In the genomic region with DNA sequence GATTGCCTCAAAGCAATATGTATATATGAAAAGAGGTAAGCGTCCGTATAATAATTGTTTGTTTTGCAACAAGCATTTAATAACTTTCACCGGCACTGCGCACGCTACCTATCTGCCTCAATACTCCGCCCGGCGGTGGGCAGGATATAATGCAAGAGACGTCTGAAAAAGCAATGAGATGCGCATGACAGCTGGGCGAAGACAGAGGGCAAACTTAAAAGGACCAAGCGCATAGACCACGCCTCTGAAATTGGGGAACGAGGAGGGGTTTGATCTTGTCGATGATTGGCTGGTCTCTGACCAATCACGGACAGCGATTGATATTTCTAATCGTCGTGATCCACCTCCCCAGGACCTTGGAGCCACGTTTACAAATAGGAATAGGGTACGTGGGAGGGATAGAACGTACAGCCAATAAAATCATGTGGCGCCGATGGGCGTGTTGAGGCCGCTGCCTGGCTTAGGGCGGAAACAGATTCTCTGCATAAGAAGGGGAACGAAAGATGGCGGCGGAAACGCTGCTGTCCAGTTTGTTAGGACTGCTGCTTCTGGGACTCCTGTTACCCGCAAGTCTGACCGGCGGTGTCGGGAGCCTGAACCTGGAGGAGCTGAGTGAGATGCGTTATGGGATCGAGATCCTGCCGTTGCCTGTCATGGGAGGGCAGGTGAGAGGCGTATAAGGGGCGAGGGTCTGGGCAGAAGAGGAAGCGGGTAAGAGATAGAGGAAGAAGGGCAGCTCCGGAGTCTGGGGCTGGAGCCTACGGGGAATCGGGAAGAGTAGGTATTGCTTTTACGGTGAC, we compare ENCODE assay signal across 8 cellular contexts. TPM values are rescaled to one million over a fixed set of nuclear protein-coding genes. Genes with fewer than 3 reads are reported as not detected.
DNase-seq lines count a peak whose midpoint lies in the region; ATAC-seq, FAIRE-seq and TF ChIP-seq lines count a peak whose summit lies in the region.

OS9 (plus strand) TSS at position 474 of the 800 bp plus-strand sequence; CDS start at position 504, 30 bp downstream.

- H3K27me3 ChIP-seq in pancreas (no peaks in the 10 kb centered on the region), tibial nerve (no peaks in the 10 kb centered on the region)

- peaks cover 0 to 4% (median 4%) of the 10 kb centered on the region in 3 donors for H3K4me1 ChIP-seq in pancreas
- H3K4me1 ChIP-seq in tibial nerve, result peaks cover 0 to 19% (median 11%) of the 10 kb centered on the region in 4 donors

- TF ChIP-seq POLR2A in tibial nerve (IDR thresholded peaks at IDR 0.05), result peak; percentile 73 to 80

- intact Hi-C loops in Right ventricle myocardium superior (cut with DNase I) (no loop called here), pancreas (cut with DNase I) (no loop called here)

- FAIRE-seq in pancreas (lab: Jason Lieb, UNC), result peak; percentile 99

- peak; percentile 29 to 93 for TF ChIP-seq EP300 in tibial nerve (IDR thresholded peaks at IDR 0.05)

- H3K4me3 ChIP-seq in GM12865 (ENCODE audit: low read depth, low read length) (peak within 1 kb of the TSS; percentile 63), pancreas (peak within 1 kb of the TSS; percentile 65 to 90 (median 70)), tibial nerve (peak within 1 kb of the TSS; percentile 60 to 96 (median 84))

- ATAC-seq in HG02642 (IDR thresholded peaks at IDR 0.05; ENCODE audit: poor library complexity, unreplicated experiment) (peak; percentile 97), Right ventricle myocardium superior (ENCODE audit: poor library complexity) (peak; percentile 98), pancreas (peak; percentile 96 to 98 (median 97))

- H3K9me3 ChIP-seq in pancreas, result no peaks in the 10 kb centered on the region
- no peaks in the 10 kb centered on the region for H3K9me3 ChIP-seq in tibial nerve

- TF ChIP-seq CTCF in GM12865 (IDR thresholded peaks at IDR 0.05; ENCODE audit: insufficient read depth, low read depth, low read length, missing control alignments) (peak; percentile 61), pancreas (IDR thresholded peaks at IDR 0.05) (peak; percentile 30 to 68 (median 61)), tibial nerve (IDR thresholded peaks at IDR 0.05) (peak; percentile 78 to 89 (median 84))

- peak; percentile 100 for DNase-seq in GM12865 (ENCODE audit: low read depth)
- peak; percentile 91 for DNase-seq in NCI-H1105 (lab: John Stamatoyannopoulos, UW)
- peak; percentile 99 for DNase-seq in SKM-1 treated with dmso at 0.1 percent for 144 hours (lab: John Stamatoyannopoulos, UW; ENCODE audit: unreplicated experiment)
- peak; percentile 90 for DNase-seq in activated naive CD8-positive, alpha-beta T cell treated with anti-CD3 and anti-CD28 coated beads, Interleukin-2, amount 50 U/mL, for 16 hours (ENCODE audit: low read depth, low spot score)
- DNase-seq in Right ventricle myocardium superior, result peak; percentile 96
- peak; percentile 87 to 98 (median 95) for DNase-seq in pancreas
- peak; percentile 94 to 98 for DNase-seq in tibial nerve (ENCODE audit: low spot score in 2 of 2)

- H3K27ac ChIP-seq in pancreas (peak within 1 kb of the TSS; percentile 32 to 59 (median 56)), tibial nerve (peak within 1 kb of the TSS in 3 of 4 donors; percentile 87 to 91 (median 90))

- H3K36me3 ChIP-seq in pancreas (peaks cover 0 to 16% (median 5%) of the 10 kb centered on the region in 3 donors), tibial nerve (peaks cover 2 to 33% (median 18%) of the 10 kb centered on the region in 3 donors)

- WGBS in pancreas, 2 donors, result 0% methylated on average over 45 of the region's 45 CpGs
- 1% methylated on average over 45 of the region's 45 CpGs for WGBS in tibial nerve, 2 donors

RNA-seq across cellular contexts. Expression of gene OS9, which starts in this region (rescaled TPM):
- 102 TPM for total RNA-seq in Right ventricle myocardium superior
- 100 to 1,000 TPM; 177 to 254 (median 196) TPM for total RNA-seq in pancreas
- 100 to 1,000 TPM; 177 to 192 TPM for polyA plus RNA-seq in pancreas
- 100 to 1,000 TPM; 185 to 288 (median 224) TPM for total RNA-seq in tibial nerve

Comparison
In these comparisons a context has a peak if more than half of its experiments do, and no peak if none do; other contexts are left out.
1. Peak in every context shown above with its lines: DNase-seq, ATAC-seq, H3K4me3 ChIP-seq and H3K27ac ChIP-seq.